ENCODE assay signal across 37 cellular contexts in genomic region chr11:59769828-59770227, GRCh38. TPM values are rescaled to one million over a fixed set of nuclear protein-coding genes. Genes with fewer than 3 reads are reported as not detected.
"Had no signal": no experiment of that assay in that cellular context is flagged by ENCODE, and none has a peak within 500 bp of the region (broad histone marks: within the 10 kb centered on the region; RNA-seq: fewer than 3 reads in every experiment).

No MANE protein-coding gene starts in this region.

- H2AFZ ChIP-seq: parathyroid adenoma had no signal

- H3K9ac ChIP-seq: parathyroid adenoma had no signal

- H3K9me3 ChIP-seq: adrenal gland, body of pancreas, mucosa of descending colon, psoas muscle, tibial nerve, vagina had no signal

- ATAC-seq: body of pancreas; mucosa of descending colon; stimulated activated memory B cell treated with anti-CD40 and anti-IgM and Interleukin-4, amounts not matched to agents 10 μg/mL and 1 μg/mL and 100 μg/mL, for 72 hours had no signal

- H3K4me3 ChIP-seq: adrenal gland, body of pancreas, coronary artery, dorsolateral prefrontal cortex, mucosa of descending colon, psoas muscle, smooth muscle cell, tibial nerve, vagina had no signal

- H3K27me3 ChIP-seq: adrenal gland, body of pancreas, dorsolateral prefrontal cortex, tibial nerve, vagina had no signal

- H3K27ac ChIP-seq: adrenal gland, body of pancreas, coronary artery, dorsolateral prefrontal cortex, parathyroid adenoma, psoas muscle, tibial nerve, vagina, VCaP had no signal

- H3K4me2 ChIP-seq: smooth muscle cell had no signal

- DNase-seq: activated CD4-positive, alpha-beta T cell treated with anti-CD3 and anti-CD28 coated beads for 4 hours; activated CD4-positive, alpha-beta T cell treated with anti-CD3 and anti-CD28 coated beads, Interleukin-2, amount 50 U/mL, for 48 hours; activated CD8-positive, alpha-beta memory T cell treated with anti-CD3 and anti-CD28 coated beads for 24 hours; activated effector memory CD4-positive, alpha-beta T cell treated with anti-CD3 and anti-CD28 coated beads, Interleukin-2, amount 50 U/mL, for 16 hours; activated naive CD4-positive, alpha-beta T cell treated with anti-CD3 and anti-CD28 coated beads for 36 hours; activated naive CD8-positive, alpha-beta T cell treated with anti-CD3 and anti-CD28 coated beads for 36 hours; adrenal gland; aorta; body of pancreas; dorsolateral prefrontal cortex; effector memory CD4-positive, alpha-beta T cell; erythroblast; islet precursor cell; left ventricle myocardium superior; mucosa of descending colon; nephron progenitor cell; nucleus accumbens; psoas muscle; stimulated activated CD4-positive, alpha-beta T cell treated with anti-CD3 and anti-CD28 coated beads, Interleukin-1b, Interleukin-23, amount 100 ng/mL, for 48 hours; stimulated activated CD4-positive, alpha-beta T cell treated with anti-CD3 and anti-CD28 coated beads, Interleukin-4, amount 100 ng/mL, for 4 hours; stimulated activated CD8-positive, alpha-beta memory T cell treated with anti-CD3 and anti-CD28 coated beads, Interleukin-4, amount 100 ng/mL, for 48 hours had no signal

RNA-seq across cellular contexts. Expression of gene OR10V1, which starts 56.2 kb away (rescaled TPM):
- total RNA-seq: activated naive CD4-positive, alpha-beta T cell treated with anti-CD3 and anti-CD28 coated beads for 36 hours; activated naive CD8-positive, alpha-beta T cell treated with anti-CD3 and anti-CD28 coated beads for 36 hours; activated T-helper 1 cell treated with anti-CD3 and anti-CD28 coated beads, Interleukin-12 subunit alpha, Interleukin-12 subunit beta, Interleukin-2, Interleukin-4 antibody, amounts not matched to agents 30 ng/mL and 10 ng/mL and 1 ng/mL, durations not matched to agents 14 hours and 24 hours and 36 hours; adrenal gland; aorta; body of pancreas; cerebellum; fibroblast of lung; fibroblast of villous mesenchyme; left ventricle myocardium superior; lung microvascular endothelial cell; mesenteric fat pad; mucosa of descending colon; myocyte; psoas muscle; smooth muscle cell; T-helper 1 cell treated with Interleukin-12 subunit alpha and Interleukin-12 subunit beta and Interleukin-4 antibody, amounts not matched to agents 30 ng/mL and 1 ng/mL, for 36 hours; temporal lobe; tibial nerve; vagina had no signal
- polyA plus RNA-seq: adrenal gland, aorta, fibroblast of lung, psoas muscle, smooth muscle cell had no signal
